10 cellular contexts compared by ENCODE assay signal in genomic region chr1:198408716-198409115, GRCh38.
"Had no signal": no experiment of that assay in that cellular context is flagged by ENCODE, and none has a peak within 500 bp of the region (broad histone marks: within the 10 kb centered on the region; RNA-seq: fewer than 3 reads in every experiment).

No MANE protein-coding gene starts in this region.

- H3K4me3 ChIP-seq: GM23338 had no signal

- FAIRE-seq: H1, H54, HTR-8/SVneo had no signal

- DNase-seq: H9, HFFc6, Karpas-422, KBM-7 had no signal

- H3K4me2 ChIP-seq: GM23338, KMS-11 had no signal

- ATAC-seq: GM23338, HCT116 had no signal

- H3K27ac ChIP-seq: KMS-11 had no signal
